ENCODE assay signal across 18 cellular contexts in genomic region chr2:178211460-178211859, GRCh38. TPM values are rescaled to one million over a fixed set of nuclear protein-coding genes. Genes with fewer than 3 reads are reported as not detected.
DNase-seq lines count a peak whose midpoint lies in the region; ATAC-seq and TF ChIP-seq lines count a peak whose summit lies in the region.
"Had no signal": no experiment of that assay in that cellular context is flagged by ENCODE, and none has a peak within 500 bp of the region (broad histone marks: within the 10 kb centered on the region; RNA-seq: fewer than 3 reads in every experiment).

No MANE protein-coding gene starts in this region.

- 81 to 100% methylated on average over 1 to 3 of the region's 3 CpGs for WGBS in endodermal cell (ENCODE audit: insufficient coverage in 1 of 2, insufficient read length in 1 of 2), 2 experiments

- H3K4me1 Mint-ChIP-seq in WTC11 (peaks cover 58% of the 10 kb centered on the region), endodermal cell (peaks cover 13% of the 10 kb centered on the region), neural crest cell (peaks cover 33% of the 10 kb centered on the region)
- H3K4me1 Mint-ChIP-seq: B cell had no signal

- peak overlapping the region; percentile 34 for H3K4me3 Mint-ChIP-seq in WTC11
- no peak overlapping the region for H3K4me3 Mint-ChIP-seq in endodermal cell
- peak overlapping the region; percentile 65 for H3K4me3 Mint-ChIP-seq in neural crest cell
- H3K4me3 Mint-ChIP-seq: B cell; CD4-positive, CD25-positive, alpha-beta regulatory T cell had no signal

- H3K4me1 ChIP-seq in HUES48 (ENCODE audit: control insufficient read depth, insufficient read depth, low read length) (peaks cover 25% of the 10 kb centered on the region), endodermal cell (ENCODE audit: control insufficient read depth, insufficient read depth, low read length) (no peaks in the 10 kb centered on the region)

- CTCF ChIA-PET in WTC11 (lab: Charles Lee): interaction anchor here (1.1 to 1.5 kb wide), 2 partner anchors 16 to 69 kb away, joined by 4 to 7 read pairs; no protein-coding TSS in a partner anchor

- H3K36me3 Mint-ChIP-seq in WTC11: no peaks in the 10 kb centered on the region
- no peaks in the 10 kb centered on the region for H3K36me3 Mint-ChIP-seq in endodermal cell (ENCODE audit: low read depth)
- H3K36me3 Mint-ChIP-seq in neural crest cell (ENCODE audit: low read depth): no peaks in the 10 kb centered on the region
- H3K36me3 Mint-ChIP-seq: CD4-positive, CD25-positive, alpha-beta regulatory T cell had no signal

- peak overlapping the region; percentile 48 for H3K27ac Mint-ChIP-seq in WTC11
- no peak overlapping the region for H3K27ac Mint-ChIP-seq in endodermal cell
- peak overlapping the region; percentile 30 for H3K27ac Mint-ChIP-seq in neural crest cell (ENCODE audit: unreplicated experiment)
- H3K27ac Mint-ChIP-seq: B cell; CD4-positive, CD25-positive, alpha-beta regulatory T cell had no signal

- H3K36me3 ChIP-seq in HUES48 (ENCODE audit: control insufficient read depth, insufficient read depth, low read length) (no peaks in the 10 kb centered on the region), endodermal cell (ENCODE audit: control insufficient read depth, insufficient read depth, low read length) (no peaks in the 10 kb centered on the region)

- H3K27me3 Mint-ChIP-seq in WTC11 (ENCODE audit: low read depth) (peaks cover 74% of the 10 kb centered on the region), endodermal cell (ENCODE audit: insufficient read depth) (peaks cover 72% of the 10 kb centered on the region), neural crest cell (ENCODE audit: low read depth) (no peaks in the 10 kb centered on the region)

- no peaks in the 10 kb centered on the region for H3K9me3 ChIP-seq in HUES48 (ENCODE audit: control insufficient read depth, insufficient read depth, low read length)
- H3K9me3 ChIP-seq in endodermal cell (ENCODE audit: control insufficient read depth, low read length): no peaks in the 10 kb centered on the region

- H3K27ac ChIP-seq in HUES48 (ENCODE audit: low read depth, low read length) (peak overlapping the region; percentile 88), endodermal cell (ENCODE audit: low read depth, low read length) (peak overlapping the region; percentile 44)

- DNase-seq in WTC11 (ENCODE audit: low spot score) (no peak), endodermal cell (no peak), neural crest cell (ENCODE audit: low read depth, low spot score) (no peak), T-helper 1 cell (no peak), hypothalamus (lab: John Stamatoyannopoulos, UW) (no peak), 8988T (no peak), NCI-H345 treated with DMSO at 0.1 percent for 48 hours (lab: John Stamatoyannopoulos, UW; ENCODE audit: unreplicated experiment) (no peak)
- DNase-seq: CD4-positive, CD25-positive, alpha-beta regulatory T cell; EL; NCI-H1930; NCI-H2171; NCI-H446 treated with DMSO at 0.1 percent for 48 hours; NK-92 treated with Interleukin-12 subunit alpha and Interleukin-12 subunit beta, amount 100 ng/mL, for 24 hours; RPMI8226 had no signal

- ATAC-seq in WTC11: peak; percentile 57

- POLR2A ChIA-PET in WTC11 (lab: Charles Lee): interaction anchor here (1.5 kb wide), 1 partner anchor 16 kb away, joined by 3 read pairs; no protein-coding TSS in a partner anchor

- H3K27me3 ChIP-seq in HUES48 (ENCODE audit: control insufficient read depth, insufficient read depth, low read length): peaks cover 56% of the 10 kb centered on the region
- peaks cover 45% of the 10 kb centered on the region for H3K27me3 ChIP-seq in endodermal cell (ENCODE audit: control insufficient read depth, insufficient read depth, low read length, poor library complexity, severe bottlenecking)

- H3K9me3 Mint-ChIP-seq in WTC11 (no peaks in the 10 kb centered on the region), endodermal cell (no peaks in the 10 kb centered on the region), neural crest cell (no peaks in the 10 kb centered on the region)
- H3K9me3 Mint-ChIP-seq: CD4-positive, CD25-positive, alpha-beta regulatory T cell had no signal

- H3K4me3 ChIP-seq in HUES48 (ENCODE audit: low read depth, low read length) (0 out of 2 replicates have a peak overlapping the region, but pooled peaks have one; percentile 15), endodermal cell (ENCODE audit: low read length) (no peak overlapping the region)

- no peak overlapping the region for H3K9ac ChIP-seq in HUES48 (ENCODE audit: low read depth, low read length)
- no peak overlapping the region for H3K9ac ChIP-seq in endodermal cell (ENCODE audit: extremely low read depth, low read length, poor library complexity, severe bottlenecking)

- TF ChIP-seq CTCF in WTC11 (IDR thresholded peaks at IDR 0.05) (no peak), endodermal cell (conservative IDR thresholded peaks at IDR 0.05) (no peak), neural crest cell (conservative IDR thresholded peaks at IDR 0.05) (no peak)

TF ChIP-seq in WTC11, 78 proteins besides CTCF, POLR2A, EP300 and RAD21:
- no peak for TF ChIP-seq IRF2 (CRISPR knock-in tag; IDR thresholded peaks at IDR 0.05; ENCODE audit: borderline replicate concordance, low read depth)
- no peak for TF ChIP-seq STAT6 (CRISPR knock-in tag; conservative IDR thresholded peaks at IDR 0.05; ENCODE audit: low read depth)
- TF ChIP-seq PRRX2 (CRISPR knock-in tag; IDR thresholded peaks at IDR 0.05): no peak
- TF ChIP-seq ARID4B (CRISPR knock-in tag; IDR thresholded peaks at IDR 0.05; ENCODE audit: borderline replicate concordance): no peak
- TF ChIP-seq RORB (CRISPR knock-in tag; IDR thresholded peaks at IDR 0.05): no peak
- TF ChIP-seq ZNF423 (CRISPR knock-in tag; IDR thresholded peaks at IDR 0.05): no peak
- no peak for TF ChIP-seq ZNF671 (CRISPR knock-in tag; IDR thresholded peaks at IDR 0.05)
- TF ChIP-seq CBFB (CRISPR knock-in tag; IDR thresholded peaks at IDR 0.05; ENCODE audit: low read depth): no peak

RNA-seq across cellular contexts. Expression of gene OSBPL6, which starts 17.1 kb away (rescaled TPM):
- 7.4 to 9.2 TPM (median 8.3 TPM) in 3 replicates for total RNA-seq in WTC11 (2021)
- total RNA-seq in endodermal cell: 1 to 10 TPM; 3.4 to 3.6 TPM
- 8.3 TPM for polyA plus RNA-seq in endodermal cell (2013, experiment 1 of 2)
- 7.9 TPM for polyA plus RNA-seq in endodermal cell (2013, experiment 2 of 2)
- 10.8 and 11.9 TPM in 2 replicates for total RNA-seq in neural crest cell
- total RNA-seq: B cell; CD4-positive, CD25-positive, alpha-beta regulatory T cell; HT-29; OCI-LY7 had no signal
